ENCODE assay signal across 17 cellular contexts in the genomic region with DNA sequence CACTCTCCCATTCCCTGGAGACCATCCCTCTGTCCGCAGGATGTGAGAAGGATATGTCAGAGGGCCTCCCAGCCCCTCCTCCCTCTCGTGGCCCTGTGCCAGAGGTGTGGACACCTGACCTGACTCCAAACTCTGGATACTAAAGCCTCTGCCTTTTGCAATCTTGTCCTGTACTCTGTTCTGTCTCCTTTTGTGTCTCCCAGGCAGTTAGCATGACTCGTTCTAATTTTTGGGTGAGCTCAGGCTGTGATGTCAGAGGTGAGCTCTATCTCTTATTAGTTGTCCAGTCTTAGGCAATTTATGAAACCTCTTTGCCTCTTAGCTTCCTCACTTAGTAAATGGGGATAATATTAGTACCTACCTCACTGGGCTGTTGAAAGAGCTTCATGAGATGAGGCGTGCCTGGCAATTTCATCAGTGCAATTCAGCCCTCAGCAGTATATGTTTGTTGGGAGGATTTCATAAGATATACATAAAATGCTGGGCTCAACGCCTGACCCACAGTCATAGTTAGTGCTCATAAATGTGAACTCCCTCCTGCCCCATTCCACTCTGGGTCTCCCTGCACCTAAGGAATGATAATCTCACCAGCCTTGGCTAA. TPM values are rescaled to one million over a fixed set of nuclear protein-coding genes. Genes with fewer than 3 reads are reported as not detected.
DNase-seq lines count a peak whose midpoint lies in the region; ATAC-seq, FAIRE-seq and TF ChIP-seq lines count a peak whose summit lies in the region.
"Had no signal": no experiment of that assay in that cellular context is flagged by ENCODE, and none has a peak within 500 bp of the region (broad histone marks: within the 10 kb centered on the region; RNA-seq: fewer than 3 reads in every experiment).

No MANE protein-coding gene starts in this region.

- H3K27ac ChIP-seq in H1 (ENCODE audit: low read depth, low read length) = no peak overlapping the region
- no peak overlapping the region for H3K27ac ChIP-seq in mesenchymal stem cell (ENCODE audit: low read length, poor library complexity, severe bottlenecking)
- H3K27ac ChIP-seq: neural progenitor cell had no signal

- no peaks in the 10 kb centered on the region for H3K36me3 Mint-ChIP-seq in activated T-helper 1 cell treated with anti-CD3 and anti-CD28 coated beads, Interleukin-12 subunit alpha, Interleukin-12 subunit beta, Interleukin-2, Interleukin-4 antibody, amounts not matched to agents 30 ng/mL and 10 ng/mL and 1 ng/mL, durations not matched to agents 14 hours and 24 hours and 36 hours (ENCODE audit: low read depth)
- H3K36me3 Mint-ChIP-seq: activated naive CD4-positive, alpha-beta T cell treated with anti-CD3 and anti-CD28 coated beads, Interleukin-2, amount 10 ng/mL, durations not matched to agents 7 days and 5 days; neural progenitor cell had no signal

- no peak overlapping the region for H2BK15ac ChIP-seq in H1 (ENCODE audit: low read length)
- H2BK15ac ChIP-seq in mesenchymal stem cell (ENCODE audit: low read depth, poor library complexity, severe bottlenecking) = no peak overlapping the region

- H3K36me3 ChIP-seq in H1 (ENCODE audit: control insufficient read depth in 2 of 4, insufficient read depth in 4 of 4, low read length in 3 of 4) (no peaks in the 10 kb centered on the region), mesenchymal stem cell (ENCODE audit: control insufficient read depth in 1 of 2, insufficient read depth in 2 of 2, low read depth in 1 of 2, low read length in 2 of 2) (peaks cover 4 to 8% of the 10 kb centered on the region in 2 experiments)
- H3K36me3 ChIP-seq: BE2C, neural progenitor cell had no signal

- H3K4me2 ChIP-seq in H1 (ENCODE audit: insufficient read depth in 1 of 2, low read depth in 2 of 2, low read length in 2 of 2) = no peak overlapping the region
- no peak overlapping the region for H3K4me2 ChIP-seq in mesenchymal stem cell (ENCODE audit: low read length, poor library complexity, severe bottlenecking)
- H3K4me2 ChIP-seq: neural progenitor cell had no signal

- no peaks in the 10 kb centered on the region for H3K79me1 ChIP-seq in H1 (ENCODE audit: low read depth, low read length)
- peaks cover under 1% of the 10 kb centered on the region for H3K79me1 ChIP-seq in mesenchymal stem cell (replicated peaks; ENCODE audit: low read length, poor library complexity, severe bottlenecking)

- H3K14ac ChIP-seq in H1 (ENCODE audit: insufficient read length) (no peak overlapping the region), mesenchymal stem cell (ENCODE audit: low read length in 2 of 2) (no peak overlapping the region)

- H4K91ac ChIP-seq in H1 (replicated peaks; ENCODE audit: insufficient read length, low read length) (no peak overlapping the region), mesenchymal stem cell (ENCODE audit: low read length) (no peak overlapping the region)

- FAIRE-seq in H1 (lab: Jason Lieb, UNC) = no peak

- no peaks in the 10 kb centered on the region for H3K9me3 Mint-ChIP-seq in activated T-helper 1 cell treated with anti-CD3 and anti-CD28 coated beads, Interleukin-12 subunit alpha, Interleukin-12 subunit beta, Interleukin-2, Interleukin-4 antibody, amounts not matched to agents 30 ng/mL and 10 ng/mL and 1 ng/mL, durations not matched to agents 14 hours and 24 hours and 36 hours
- H3K9me3 Mint-ChIP-seq: activated naive CD4-positive, alpha-beta T cell treated with anti-CD3 and anti-CD28 coated beads, Interleukin-2, amount 10 ng/mL, durations not matched to agents 7 days and 5 days; H9 had no signal

- H3K4me3 ChIP-seq in NB4 (ENCODE audit: low read depth, low read length) (no peak overlapping the region), H1 (ENCODE audit: extremely low read depth in 1 of 4, insufficient read depth in 2 of 4, low read depth in 3 of 4, low read length in 4 of 4) (no peak overlapping the region), mesenchymal stem cell (ENCODE audit: insufficient read depth in 1 of 2, low read depth in 1 of 2, low read length in 2 of 2) (no peak overlapping the region)
- H3K4me3 ChIP-seq: neural progenitor cell had no signal

- H3K27ac Mint-ChIP-seq in activated T-helper 1 cell treated with anti-CD3 and anti-CD28 coated beads, Interleukin-12 subunit alpha, Interleukin-12 subunit beta, Interleukin-2, Interleukin-4 antibody, amounts not matched to agents 30 ng/mL and 10 ng/mL and 1 ng/mL, durations not matched to agents 14 hours and 24 hours and 36 hours = no peak overlapping the region
- H3K27ac Mint-ChIP-seq: activated naive CD4-positive, alpha-beta T cell treated with anti-CD3 and anti-CD28 coated beads, Interleukin-2, amount 10 ng/mL, durations not matched to agents 7 days and 5 days; H9; neural progenitor cell had no signal

- H3K23ac ChIP-seq in H1 (ENCODE audit: insufficient read length) (no peak overlapping the region), mesenchymal stem cell (ENCODE audit: low read length in 2 of 2) (no peak overlapping the region)

- H2AFZ ChIP-seq in H1 (ENCODE audit: low read length) (no peak overlapping the region), mesenchymal stem cell (ENCODE audit: low read depth, low read length) (no peak overlapping the region)
- H2AFZ ChIP-seq: neural progenitor cell had no signal

- no peak for TF ChIP-seq EP300 in H1 (IDR thresholded peaks at IDR 0.05; ENCODE audit: borderline replicate concordance in 1 of 2, low read depth in 2 of 2, low read length in 2 of 2)

- H3K9ac ChIP-seq in H1 (replicated peaks in 1 of 4; ENCODE audit: extremely low read depth in 1 of 4, low read depth in 3 of 4, low read length in 3 of 4) (no peak overlapping the region), mesenchymal stem cell (ENCODE audit: low read length) (peak overlapping the region; percentile 70)
- H3K9ac ChIP-seq: neural progenitor cell had no signal

- TF ChIP-seq CTCF in NB4 (IDR thresholded peaks at IDR 0.05; ENCODE audit: low read depth, low read length) = no peak
- TF ChIP-seq CTCF in H1 (IDR thresholded peaks at IDR 0.05; ENCODE audit: control extremely low read depth in 1 of 3, insufficient read depth in 1 of 3, low read depth in 1 of 3, low read length in 3 of 3) = no peak

- H3K4me1 ChIP-seq in H1 (replicated peaks in 1 of 4; ENCODE audit: control insufficient read depth in 3 of 4, insufficient read depth in 4 of 4, low read length in 3 of 4) (peaks cover 0 to 2% (median under 1%) of the 10 kb centered on the region in 4 experiments; a peak in 2 of 7 replicates), mesenchymal stem cell (ENCODE audit: control insufficient read depth, insufficient read depth, low read depth, low read length) (peaks cover under 1% of the 10 kb centered on the region)

- H4K8ac ChIP-seq in H1 (ENCODE audit: extremely low read depth, insufficient read depth, low read length) (no peak overlapping the region), mesenchymal stem cell (ENCODE audit: low read length) (no peak overlapping the region)

- H2BK120ac ChIP-seq in H1 (replicated peaks; ENCODE audit: low read depth, low read length) = no peak overlapping the region
- no peak overlapping the region for H2BK120ac ChIP-seq in mesenchymal stem cell (ENCODE audit: low read depth, low read length)

- DNase-seq in AML-193 (lab: John Stamatoyannopoulos, UW) (peak; percentile 85 to 89), NB4 (ENCODE audit: low read depth) (peak; percentile 54), H1 (ENCODE audit: low read depth in 1 of 2, low spot score in 2 of 2) (no peak), mesenchymal stem cell (peak; percentile 87), NCI-H510A treated with DMSO at 0.1 percent for 48 hours (lab: John Stamatoyannopoulos, UW) (no peak)
- DNase-seq in stimulated activated CD4-positive, alpha-beta T cell treated with anti-CD3 and anti-CD28 coated beads, Interleukin-4, amount 100 ng/mL, for 1 hour = no peak
- no peak for DNase-seq in activated T-helper 1 cell treated with anti-CD3 and anti-CD28 coated beads, Interleukin-12 subunit alpha, Interleukin-12 subunit beta, Interleukin-2, Interleukin-4 antibody, amounts not matched to agents 30 ng/mL and 10 ng/mL and 1 ng/mL, durations not matched to agents 14 hours and 24 hours and 36 hours (ENCODE audit: low spot score)
- DNase-seq: activated CD8-positive, alpha-beta memory T cell treated with anti-CD3 and anti-CD28 coated beads for 24 hours; activated naive CD4-positive, alpha-beta T cell treated with anti-CD3 and anti-CD28 coated beads, Interleukin-2, amount 10 ng/mL, durations not matched to agents 7 days and 5 days; BE2C; H9; NCI-H2029; PC-3; T1000 had no signal

- intact Hi-C loops in activated T-helper 1 cell treated with anti-CD3 and anti-CD28 coated beads, Interleukin-12 subunit alpha, Interleukin-12 subunit beta, Interleukin-2, Interleukin-4 antibody, amounts not matched to agents 30 ng/mL and 10 ng/mL and 1 ng/mL, durations not matched to agents 14 hours and 24 hours and 36 hours (cut with micrococcal nuclease) = no loop called here

- CTCF ChIA-PET in H1 (lab: Charles Lee; ENCODE audit: partially characterized antibody) = interaction anchor here (0.6 to 15.1 kb wide), 9 partner anchors 8 to 263 kb away, joined by 3 to 773 read pairs (median 4); a partner anchor contains a TSS

- H3K23me2 ChIP-seq in H1 (ENCODE audit: low read depth, low read length) = no peaks in the 10 kb centered on the region

- H3K4me3 Mint-ChIP-seq in activated T-helper 1 cell treated with anti-CD3 and anti-CD28 coated beads, Interleukin-12 subunit alpha, Interleukin-12 subunit beta, Interleukin-2, Interleukin-4 antibody, amounts not matched to agents 30 ng/mL and 10 ng/mL and 1 ng/mL, durations not matched to agents 14 hours and 24 hours and 36 hours = no peak overlapping the region
- H3K4me3 Mint-ChIP-seq: activated naive CD4-positive, alpha-beta T cell treated with anti-CD3 and anti-CD28 coated beads, Interleukin-2, amount 10 ng/mL, durations not matched to agents 7 days and 5 days; H9; neural progenitor cell had no signal

- no peak for TF ChIP-seq RAD21 in H1 (IDR thresholded peaks at IDR 0.05 in 1 of 2, conservative IDR thresholded peaks at IDR 0.05 in 1 of 2; ENCODE audit: low read depth in 2 of 2, low read length in 2 of 2)

- H3K4ac ChIP-seq in H1 (replicated peaks; ENCODE audit: insufficient read length, low read depth, low read length) (no peak overlapping the region), mesenchymal stem cell (ENCODE audit: low read depth in 1 of 2, low read length in 2 of 2) (no peak overlapping the region)

- H3K9me3 ChIP-seq in H1 (ENCODE audit: insufficient read depth in 2 of 2, low read depth in 1 of 2, low read length in 1 of 2) (no peaks in the 10 kb centered on the region), mesenchymal stem cell (ENCODE audit: control insufficient read depth, low read length) (no peaks in the 10 kb centered on the region)
- H3K9me3 ChIP-seq: BE2C had no signal

- POLR2A ChIA-PET in H1 (lab: Charles Lee; ENCODE audit: partially characterized antibody) = interaction anchor here (1.0 to 15.1 kb wide), 7 partner anchors 11 to 84 kb away, joined by 3 to 234 read pairs (median 5); a partner anchor contains a TSS

- WGBS in H1 (ENCODE audit: extremely low coverage in 1 of 2, insufficient coverage in 1 of 2, insufficient read length in 1 of 2, insufficient replicate concordance in 2 of 2, low coverage in 1 of 2, low lambda C conversion rate in 2 of 2, missing lambda C conversion rate in 1 of 2), 2 experiments = 81% methylated on average over 5 of the region's 5 CpGs; no CpG with 5 or more reads in 1 of the 2 experiments
- 73% methylated on average over 4 of the region's 5 CpGs for WGBS in mesenchymal stem cell

- H3K27me3 ChIP-seq in H1 (replicated peaks in 1 of 4; ENCODE audit: control insufficient read depth in 3 of 4, extremely low read depth in 1 of 4, insufficient read depth in 3 of 4, low read length in 3 of 4) (no peaks in the 10 kb centered on the region), mesenchymal stem cell (ENCODE audit: control insufficient read depth in 1 of 2, insufficient read depth in 1 of 2, low read length in 2 of 2) (no peaks in the 10 kb centered on the region)
- H3K27me3 ChIP-seq: BE2C, neural progenitor cell had no signal

- H4K20me1 ChIP-seq in H1 (replicated peaks in 1 of 2; ENCODE audit: control insufficient read depth in 1 of 2, insufficient read depth in 2 of 2, low read length in 2 of 2) = no peaks in the 10 kb centered on the region

- TF ChIP-seq POLR2A in NB4 (IDR thresholded peaks at IDR 0.05; ENCODE audit: extremely low read depth, insufficient read length) (no peak), H1 (IDR thresholded peaks at IDR 0.05; ENCODE audit: control extremely low read depth in 1 of 2, low read depth in 2 of 2, low read length in 2 of 2) (no peak)

- H2BK20ac ChIP-seq in H1 (ENCODE audit: low read length) = no peak overlapping the region

- H3K18ac ChIP-seq in H1 (ENCODE audit: extremely low read depth, low read length) (no peak overlapping the region), mesenchymal stem cell (ENCODE audit: low read depth in 1 of 2, low read length in 2 of 2) (no peak overlapping the region)

- H2BK12ac ChIP-seq in H1 (ENCODE audit: low read depth, low read length) = no peak overlapping the region
- no peak overlapping the region for H2BK12ac ChIP-seq in mesenchymal stem cell (ENCODE audit: low read length in 2 of 2)

- H4K5ac ChIP-seq in H1 (ENCODE audit: insufficient read length, low read depth, low read length) = no peak overlapping the region

- H2AK5ac ChIP-seq in H1 (ENCODE audit: low read depth, low read length) (0 out of 2 replicates have a peak overlapping the region, but pooled peaks have one; percentile 11), mesenchymal stem cell (ENCODE audit: low read length, severe bottlenecking) (no peak overlapping the region)

- H2BK5ac ChIP-seq in H1 (ENCODE audit: low read depth, low read length) (no peak overlapping the region), mesenchymal stem cell (ENCODE audit: low read depth, low read length, poor library complexity, severe bottlenecking) (no peak overlapping the region)

- H3K4me1 Mint-ChIP-seq in activated T-helper 1 cell treated with anti-CD3 and anti-CD28 coated beads, Interleukin-12 subunit alpha, Interleukin-12 subunit beta, Interleukin-2, Interleukin-4 antibody, amounts not matched to agents 30 ng/mL and 10 ng/mL and 1 ng/mL, durations not matched to agents 14 hours and 24 hours and 36 hours (ENCODE audit: low read depth) = no peaks in the 10 kb centered on the region
- H3K4me1 Mint-ChIP-seq: activated naive CD4-positive, alpha-beta T cell treated with anti-CD3 and anti-CD28 coated beads, Interleukin-2, amount 10 ng/mL, durations not matched to agents 7 days and 5 days had no signal

- no peak for ATAC-seq in GM18511 (IDR thresholded peaks at IDR 0.05; ENCODE audit: unreplicated experiment)
- ATAC-seq: PC-3 had no signal

- H3K56ac ChIP-seq in H1 (replicated peaks; ENCODE audit: insufficient read length, low read depth, low read length) = no peak overlapping the region

- H3K79me2 ChIP-seq in H1 (ENCODE audit: control insufficient read depth in 1 of 2, insufficient read depth in 2 of 2, low read length in 2 of 2) = no peaks in the 10 kb centered on the region

- peaks cover 12% of the 10 kb centered on the region for H3K27me3 Mint-ChIP-seq in activated T-helper 1 cell treated with anti-CD3 and anti-CD28 coated beads, Interleukin-12 subunit alpha, Interleukin-12 subunit beta, Interleukin-2, Interleukin-4 antibody, amounts not matched to agents 30 ng/mL and 10 ng/mL and 1 ng/mL, durations not matched to agents 14 hours and 24 hours and 36 hours (ENCODE audit: insufficient read depth)

RNA-seq across cellular contexts. Expression of a gene that starts 10.9 kb away (rescaled TPM):
- 33.1 and 37.3 TPM in 2 replicates for total RNA-seq in H1 (2021; fragmentation: NEBNext Ultra II Directional; extraction: Animal tissue kit (Norgen Biotek cat#: 25700))
- 28.1 and 38.0 TPM in 2 replicates for polyA plus RNA-seq in H1 (2011; rRNA removed)
- 24.7 TPM for polyA plus RNA-seq in H1 (2011; cell fraction: cytosol; rRNA removed)
- polyA plus RNA-seq in H1 (2011; cell fraction: nucleus; rRNA removed) = 50.0 TPM
- 25.0 to 30.8 TPM (median 26.9 TPM) in 4 replicates for polyA plus RNA-seq in H1 (2012, experiment 1 of 2)
- 45.8 TPM for polyA plus RNA-seq in H1 (2012, experiment 2 of 2)
- polyA plus RNA-seq in H1 (2013, experiment 1 of 2) = 25.4 TPM
- 28.3 TPM for polyA plus RNA-seq in H1 (2013, experiment 2 of 2)
- polyA minus RNA-seq in H1 (2011; rRNA and poly(A)+ RNA removed) = 13.7 and 15.4 TPM in 2 replicates
- 19.0 TPM for polyA minus RNA-seq in H1 (2011; cell fraction: cytosol; rRNA and poly(A)+ RNA removed)
- 18.4 TPM for polyA minus RNA-seq in H1 (2011; cell fraction: nucleus; rRNA and poly(A)+ RNA removed)
- 67.9 TPM for polyA plus RNA-seq in mesenchymal stem cell (2013, experiment 1 of 2)
- polyA plus RNA-seq in mesenchymal stem cell (2013, experiment 2 of 2) = 69.0 TPM
- 3.0 and 3.4 TPM in 2 replicates for total RNA-seq in activated T-helper 1 cell treated with anti-CD3 and anti-CD28 coated beads, Interleukin-12 subunit alpha, Interleukin-12 subunit beta, Interleukin-2, Interleukin-4 antibody, amounts not matched to agents 30 ng/mL and 10 ng/mL and 1 ng/mL, durations not matched to agents 14 hours and 24 hours and 36 hours

RNA-seq across cellular contexts. Expression of a gene that starts 12.5 kb away (rescaled TPM):
- total RNA-seq in H1 (2021; fragmentation: NEBNext Ultra II Directional; extraction: Animal tissue kit (Norgen Biotek cat#: 25700)) = 19.8 and 22.7 TPM in 2 replicates
- 16.6 and 20.9 TPM in 2 replicates for polyA plus RNA-seq in H1 (2011; rRNA removed)
- 25.1 TPM for polyA plus RNA-seq in H1 (2011; cell fraction: cytosol; rRNA removed)
- 71.3 TPM for polyA plus RNA-seq in H1 (2011; cell fraction: nucleus; rRNA removed)
- polyA plus RNA-seq in H1 (2012, experiment 1 of 2) = 16.9 to 25.8 TPM (median 22.2 TPM) in 4 replicates
- 14.8 TPM for polyA plus RNA-seq in H1 (2012, experiment 2 of 2)
- 18.9 TPM for polyA plus RNA-seq in H1 (2013, experiment 1 of 2)
- polyA plus RNA-seq in H1 (2013, experiment 2 of 2) = 17.1 TPM
- polyA minus RNA-seq in H1 (2011; rRNA and poly(A)+ RNA removed) = 18.7 and 19.5 TPM in 2 replicates
- 11.0 TPM for polyA minus RNA-seq in H1 (2011; cell fraction: cytosol; rRNA and poly(A)+ RNA removed)
- polyA minus RNA-seq in H1 (2011; cell fraction: nucleus; rRNA and poly(A)+ RNA removed) = 36.0 TPM
- polyA plus RNA-seq in mesenchymal stem cell (2013, experiment 1 of 2) = 9.1 TPM
- 8.1 TPM for polyA plus RNA-seq in mesenchymal stem cell (2013, experiment 2 of 2)
- total RNA-seq in activated T-helper 1 cell treated with anti-CD3 and anti-CD28 coated beads, Interleukin-12 subunit alpha, Interleukin-12 subunit beta, Interleukin-2, Interleukin-4 antibody, amounts not matched to agents 30 ng/mL and 10 ng/mL and 1 ng/mL, durations not matched to agents 14 hours and 24 hours and 36 hours = 41.7 and 42.5 TPM in 2 replicates

RNA-seq across cellular contexts. Expression of a gene that starts 37.4 kb away (rescaled TPM):
- total RNA-seq in H1 (2021; fragmentation: NEBNext Ultra II Directional; extraction: Animal tissue kit (Norgen Biotek cat#: 25700)) = 7.8 and 9.0 TPM in 2 replicates
- 13.5 and 14.5 TPM in 2 replicates for polyA plus RNA-seq in H1 (2011; rRNA removed)
- 11.8 TPM for polyA plus RNA-seq in H1 (2011; cell fraction: cytosol; rRNA removed)
- polyA plus RNA-seq in H1 (2011; cell fraction: nucleus; rRNA removed) = 9.1 TPM
- 5.4 to 8.6 TPM (median 8.0 TPM) in 4 replicates for polyA plus RNA-seq in H1 (2012, experiment 1 of 2)
- polyA plus RNA-seq in H1 (2012, experiment 2 of 2) = 10.0 TPM
- polyA plus RNA-seq in H1 (2013, experiment 1 of 2) = 4.0 TPM
- 3.7 TPM for polyA plus RNA-seq in H1 (2013, experiment 2 of 2)
- polyA minus RNA-seq in H1 (2011; rRNA and poly(A)+ RNA removed) = 5.5 and 6.8 TPM in 2 replicates
- polyA minus RNA-seq in H1 (2011; cell fraction: cytosol; rRNA and poly(A)+ RNA removed) = 11.9 TPM
- 10.5 TPM for polyA minus RNA-seq in H1 (2011; cell fraction: nucleus; rRNA and poly(A)+ RNA removed)
- 5.8 TPM for polyA plus RNA-seq in mesenchymal stem cell (2013, experiment 1 of 2)
- 5.8 TPM for polyA plus RNA-seq in mesenchymal stem cell (2013, experiment 2 of 2)
- total RNA-seq in activated T-helper 1 cell treated with anti-CD3 and anti-CD28 coated beads, Interleukin-12 subunit alpha, Interleukin-12 subunit beta, Interleukin-2, Interleukin-4 antibody, amounts not matched to agents 30 ng/mL and 10 ng/mL and 1 ng/mL, durations not matched to agents 14 hours and 24 hours and 36 hours = 0.66 and 0.93 TPM in 2 replicates

RNA-seq across cellular contexts. Expression of a gene that starts 47.4 kb away (rescaled TPM):
- total RNA-seq in H1 (2021; fragmentation: NEBNext Ultra II Directional; extraction: Animal tissue kit (Norgen Biotek cat#: 25700)) = 3.3 and 3.9 TPM in 2 replicates
- polyA plus RNA-seq in H1 (2011; rRNA removed) = 5.9 and 8.6 TPM in 2 replicates
- 5.3 TPM for polyA plus RNA-seq in H1 (2011; cell fraction: cytosol; rRNA removed)
- polyA plus RNA-seq in H1 (2011; cell fraction: nucleus; rRNA removed) = 4.9 TPM
- 1.2 to 5.2 TPM (median 3.9 TPM) in 4 replicates for polyA plus RNA-seq in H1 (2012, experiment 1 of 2)
- polyA plus RNA-seq in H1 (2012, experiment 2 of 2) = 4.1 TPM
- 3.9 TPM for polyA plus RNA-seq in H1 (2013, experiment 1 of 2)
- 3.5 TPM for polyA plus RNA-seq in H1 (2013, experiment 2 of 2)
- polyA minus RNA-seq in H1 (2011; rRNA and poly(A)+ RNA removed) = 1.4 TPM in 2 replicates
- polyA minus RNA-seq in H1 (2011; cell fraction: cytosol; rRNA and poly(A)+ RNA removed) = 3.2 TPM
- polyA minus RNA-seq in H1 (2011; cell fraction: nucleus; rRNA and poly(A)+ RNA removed) = 3.4 TPM
- not detected for polyA plus RNA-seq in mesenchymal stem cell (2013, experiment 1 of 2)
- polyA plus RNA-seq in mesenchymal stem cell (2013, experiment 2 of 2) = not detected
- total RNA-seq in activated T-helper 1 cell treated with anti-CD3 and anti-CD28 coated beads, Interleukin-12 subunit alpha, Interleukin-12 subunit beta, Interleukin-2, Interleukin-4 antibody, amounts not matched to agents 30 ng/mL and 10 ng/mL and 1 ng/mL, durations not matched to agents 14 hours and 24 hours and 36 hours = not detected in 2 replicates
- total RNA-seq: glomerular endothelial cell, PC-3 had no signal

Comparison
In these comparisons a context has a peak if more than half of its experiments do, and no peak if none do; other contexts are left out.
1. DNase-seq: peak in AML-193 (2 of 2), NB4 (single experiment) and mesenchymal stem cell (single experiment); none in H1 (0 of 2), stimulated activated CD4-positive, alpha-beta T cell treated with anti-CD3 and anti-CD28 coated beads, Interleukin-4, amount 100 ng/mL, for 1 hour (single experiment), NCI-H510A treated with DMSO at 0.1 percent for 48 hours (single experiment) and activated T-helper 1 cell treated with anti-CD3 and anti-CD28 coated beads, Interleukin-12 subunit alpha, Interleukin-12 subunit beta, Interleukin-2, Interleukin-4 antibody, amounts not matched to agents 30 ng/mL and 10 ng/mL and 1 ng/mL, durations not matched to agents 14 hours and 24 hours and 36 hours (single experiment).